In the genomic region with DNA sequence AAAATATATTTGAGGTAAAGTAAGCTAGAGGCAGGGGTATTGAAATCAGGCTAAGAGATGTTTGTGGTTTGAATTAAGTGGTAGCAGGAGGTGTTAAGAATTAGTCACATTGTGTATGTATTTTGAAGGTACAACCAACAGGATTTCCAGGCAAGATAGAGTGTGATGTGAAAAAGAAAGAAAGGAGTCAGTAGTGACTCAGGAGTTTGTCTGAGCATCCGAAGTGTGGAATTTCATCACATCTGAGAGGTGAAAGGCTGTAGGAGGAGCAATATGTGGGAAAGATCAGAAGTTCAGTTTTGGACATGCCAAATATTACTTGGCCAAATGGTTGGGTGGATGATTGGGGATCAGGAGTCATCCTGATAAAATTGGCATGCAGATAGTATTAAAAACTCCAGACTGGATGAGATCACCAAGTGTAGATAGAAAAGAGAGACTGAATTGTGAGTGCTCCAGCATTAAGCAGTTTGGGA, we compare ENCODE assay signal across 8 cellular contexts. TPM values are rescaled to one million over a fixed set of nuclear protein-coding genes. Genes with fewer than 3 reads are reported as not detected.
DNase-seq lines count a peak whose midpoint lies in the region; ATAC-seq, FAIRE-seq and TF ChIP-seq lines count a peak whose summit lies in the region.

No MANE protein-coding gene starts in this region.

- H3K9me3 ChIP-seq in adipocyte (ENCODE audit: control insufficient read depth, low read length), result no peaks in the 10 kb centered on the region
- no peaks in the 10 kb centered on the region for H3K9me3 ChIP-seq in iPS-20b (ENCODE audit: insufficient read depth, low read depth, low read length)
- no peaks in the 10 kb centered on the region for H3K9me3 ChIP-seq in suprapubic skin
- no peaks in the 10 kb centered on the region for H3K9me3 ChIP-seq in WERI-Rb-1 (ENCODE audit: severe bottlenecking)

- no peaks in the 10 kb centered on the region for H3K27me3 Mint-ChIP-seq in activated naive CD4-positive, alpha-beta T cell treated with anti-CD3 and anti-CD28 coated beads for 36 hours (ENCODE audit: low read depth)

- H3K27ac ChIP-seq in iPS-20b (ENCODE audit: low read length) (no peak overlapping the region), suprapubic skin (peak overlapping the region; percentile 51), WERI-Rb-1 (no peak overlapping the region)

- TF ChIP-seq CTCF in suprapubic skin (IDR thresholded peaks at IDR 0.05) (no peak), WERI-Rb-1 (IDR thresholded peaks at IDR 0.05; ENCODE audit: low read depth, low read length) (no peak)

- no peak for TF ChIP-seq POLR2A in suprapubic skin (IDR thresholded peaks at IDR 0.05)

- CTCF ChIA-PET in activated naive CD4-positive, alpha-beta T cell treated with anti-CD3 and anti-CD28 coated beads for 36 hours (lab: Charles Lee), result no interaction called here

- peaks cover 18% of the 10 kb centered on the region for H3K36me3 Mint-ChIP-seq in activated naive CD4-positive, alpha-beta T cell treated with anti-CD3 and anti-CD28 coated beads for 36 hours (ENCODE audit: low read depth)

- intact Hi-C loops in activated naive CD4-positive, alpha-beta T cell treated with anti-CD3 and anti-CD28 coated beads for 36 hours (cut with micrococcal nuclease), result loop anchor here (1.0 to 2.0 kb wide), 6 partner anchors 8 to 546 kb away; no protein-coding TSS in a partner anchor

- H3K27me3 ChIP-seq in adipocyte (replicated peaks; ENCODE audit: control insufficient read depth, insufficient read depth, low read length), result no peaks in the 10 kb centered on the region
- no peaks in the 10 kb centered on the region for H3K27me3 ChIP-seq in iPS-20b (ENCODE audit: insufficient read depth, low read length)
- no peaks in the 10 kb centered on the region for H3K27me3 ChIP-seq in suprapubic skin
- no peaks in the 10 kb centered on the region for H3K27me3 ChIP-seq in WERI-Rb-1 (ENCODE audit: insufficient read depth, low read depth, severe bottlenecking)

- TF ChIP-seq EP300 in suprapubic skin (IDR thresholded peaks at IDR 0.05), result no peak

- peak overlapping the region; percentile 10 for H3K27ac Mint-ChIP-seq in activated naive CD4-positive, alpha-beta T cell treated with anti-CD3 and anti-CD28 coated beads for 36 hours

- FAIRE-seq in GM19239 (lab: Jason Lieb, UNC), result no peak

- peak overlapping the region; percentile 14 for H3K4me3 ChIP-seq in adipocyte (ENCODE audit: low read length)
- H3K4me3 ChIP-seq in iPS-20b (ENCODE audit: low read length), result no peak overlapping the region
- H3K4me3 ChIP-seq in suprapubic skin, result no peak overlapping the region
- H3K4me3 ChIP-seq in WERI-Rb-1 (ENCODE audit: low read depth, low read length), result no peak overlapping the region

- peaks cover 80% of the 10 kb centered on the region for H3K4me1 Mint-ChIP-seq in activated naive CD4-positive, alpha-beta T cell treated with anti-CD3 and anti-CD28 coated beads for 36 hours (ENCODE audit: low read depth)

- no peak overlapping the region for H3K4me3 Mint-ChIP-seq in activated naive CD4-positive, alpha-beta T cell treated with anti-CD3 and anti-CD28 coated beads for 36 hours

- no peak overlapping the region for H3K9ac ChIP-seq in adipocyte (ENCODE audit: low read length)
- H3K9ac ChIP-seq in iPS-20b (ENCODE audit: low read depth, low read length), result peak overlapping the region; percentile 8; the same call in 1 of the 2 replicates

- peaks cover 3% of the 10 kb centered on the region for H3K36me3 ChIP-seq in adipocyte (ENCODE audit: control insufficient read depth, insufficient read depth, low read length, severe bottlenecking)
- H3K36me3 ChIP-seq in iPS-20b (ENCODE audit: insufficient read depth, low read depth, low read length), result no peaks in the 10 kb centered on the region
- no peaks in the 10 kb centered on the region for H3K36me3 ChIP-seq in suprapubic skin
- peaks cover 9% of the 10 kb centered on the region for H3K36me3 ChIP-seq in WERI-Rb-1

- H3K4me1 ChIP-seq in adipocyte (ENCODE audit: control insufficient read depth, insufficient read depth, low read length) (peaks cover 42% of the 10 kb centered on the region), iPS-20b (ENCODE audit: insufficient read depth, low read length) (peaks cover 16% of the 10 kb centered on the region; the same call in 1 of the 2 replicates), suprapubic skin (peaks cover 45% of the 10 kb centered on the region)

- ATAC-seq in GM18502 (IDR thresholded peaks at IDR 0.05; ENCODE audit: poor library complexity, unreplicated experiment), result no peak

- DNase-seq in activated naive CD4-positive, alpha-beta T cell treated with anti-CD3 and anti-CD28 coated beads for 36 hours, result no peak
- no peak for DNase-seq in activated naive CD4-positive, alpha-beta T cell treated with anti-CD3 and anti-CD28 coated beads, Interleukin-2, amount 50 U/mL, for 16 hours
- DNase-seq in adipocyte (ENCODE audit: low read depth), result peak; percentile 68
- DNase-seq in suprapubic skin (ENCODE audit: low spot score in 2 of 2), result no peak
- DNase-seq in GM19239 (ENCODE audit: insufficient read length, low spot score), result no peak
- DNase-seq in WERI-Rb-1, result no peak

- no peaks in the 10 kb centered on the region for H3K9me3 Mint-ChIP-seq in activated naive CD4-positive, alpha-beta T cell treated with anti-CD3 and anti-CD28 coated beads for 36 hours

- WGBS in suprapubic skin, result 21% methylated on average over 1 of the region's 1 CpG

RNA-seq across cellular contexts. Expression of a gene that starts 32.1 kb away (rescaled TPM):
- 1 to 10 TPM; 4.1 to 5.0 TPM for total RNA-seq in activated naive CD4-positive, alpha-beta T cell treated with anti-CD3 and anti-CD28 coated beads for 36 hours
- 10 to 100 TPM in 1 of 4 donors, 1 to 10 TPM in 3; 2.3 to 16.8 (median 4.7) TPM for total RNA-seq in suprapubic skin

RNA-seq across cellular contexts. Expression of a gene that starts 32.7 kb away (rescaled TPM):
- 10 to 100 TPM; 68.1 to 71.6 TPM for total RNA-seq in activated naive CD4-positive, alpha-beta T cell treated with anti-CD3 and anti-CD28 coated beads for 36 hours
- total RNA-seq in suprapubic skin, result 10 to 100 TPM; 24.4 to 46.3 (median 36.6) TPM
